In genomic region chr5:97534166-97534565, GRCh38 we compare ENCODE assay signal across 9 cellular contexts.
DNase-seq lines count a peak whose midpoint lies in the region; ATAC-seq and TF ChIP-seq lines count a peak whose summit lies in the region.
"Had no signal": no experiment of that assay in that cellular context is flagged by ENCODE, and none has a peak within 500 bp of the region (broad histone marks: within the 10 kb centered on the region; RNA-seq: fewer than 3 reads in every experiment).

No MANE protein-coding gene starts in this region.

- H3K9me3 Mint-ChIP-seq in natural killer cell treated with Interleukin-12 subunit alpha and Interleukin-12 subunit beta and Interleukin-15 and Interleukin-18, amount 100 ng/mL, for 72 hours, result peaks cover 2% of the 10 kb centered on the region

- peak; percentile 76 for TF ChIP-seq CTCF in epithelial cell of proximal tubule (conservative IDR thresholded peaks at IDR 0.05; ENCODE audit: low read depth, low read length)

- peaks cover 22 to 28% of the 10 kb centered on the region in 2 donors for H3K4me1 Mint-ChIP-seq in natural killer cell treated with Interleukin-12 subunit alpha and Interleukin-12 subunit beta and Interleukin-15 and Interleukin-18, amount 100 ng/mL, for 72 hours (ENCODE audit: low read depth in 2 of 2)

- no peaks in the 10 kb centered on the region for H3K27me3 Mint-ChIP-seq in natural killer cell treated with Interleukin-12 subunit alpha and Interleukin-12 subunit beta and Interleukin-15 and Interleukin-18, amount 100 ng/mL, for 72 hours

- H3K4me3 Mint-ChIP-seq in natural killer cell treated with Interleukin-12 subunit alpha and Interleukin-12 subunit beta and Interleukin-15 and Interleukin-18, amount 100 ng/mL, for 72 hours, result no peak overlapping the region

- H3K4me3 ChIP-seq in epithelial cell of proximal tubule (ENCODE audit: low read depth, low read length), result no peak overlapping the region
- H3K4me3 ChIP-seq: BLaER1 had no signal

- H3K27ac Mint-ChIP-seq in natural killer cell treated with Interleukin-12 subunit alpha and Interleukin-12 subunit beta and Interleukin-15 and Interleukin-18, amount 100 ng/mL, for 72 hours, result peak overlapping the region in 1 of 2 donors; percentile 14

- DNase-seq in NCI-H1092 treated with DMSO at 0.1 percent for 48 hours (lab: John Stamatoyannopoulos, UW) (peak; percentile 12), NCI-H1092 (lab: John Stamatoyannopoulos, UW) (no peak), RPMI7951 (ENCODE audit: low read depth) (peak; percentile 55), epithelial cell of proximal tubule (ENCODE audit: low read depth) (peak; percentile 15)
- no peak for DNase-seq in natural killer cell treated with Interleukin-12 subunit alpha and Interleukin-12 subunit beta and Interleukin-15 and Interleukin-18, amount 100 ng/mL, for 72 hours (ENCODE audit: low spot score)
- DNase-seq in activated CD8-positive, alpha-beta memory T cell treated with anti-CD3 and anti-CD28 coated beads for 24 hours, result no peak

- H3K36me3 Mint-ChIP-seq in natural killer cell treated with Interleukin-12 subunit alpha and Interleukin-12 subunit beta and Interleukin-15 and Interleukin-18, amount 100 ng/mL, for 72 hours, result no peaks in the 10 kb centered on the region

- ATAC-seq in GM19467 (IDR thresholded peaks at IDR 0.05; ENCODE audit: unreplicated experiment) (peak; percentile 65), HG03439 (IDR thresholded peaks at IDR 0.05; ENCODE audit: unreplicated experiment) (peak; percentile 84)
- peak; percentile 68 to 85 for ATAC-seq in natural killer cell treated with Interleukin-12 subunit alpha and Interleukin-12 subunit beta and Interleukin-15 and Interleukin-18, amount 100 ng/mL, for 72 hours

Comparison
In these comparisons a context has a peak if more than half of its experiments do, and no peak if none do; other contexts are left out.
1. DNase-seq: peak in NCI-H1092 treated with DMSO at 0.1 percent for 48 hours (single experiment), RPMI7951 (single experiment) and epithelial cell of proximal tubule (single experiment); none in NCI-H1092 (single experiment), natural killer cell treated with Interleukin-12 subunit alpha and Interleukin-12 subunit beta and Interleukin-15 and Interleukin-18, amount 100 ng/mL, for 72 hours (single experiment) and activated CD8-positive, alpha-beta memory T cell treated with anti-CD3 and anti-CD28 coated beads for 24 hours (single experiment).
2. Peak in every context shown above with its lines, with median percentiles within 50 percentile points of each other: ATAC-seq.